In genomic region chr9:69427286-69427685, GRCh38 we compare ENCODE assay signal across 22 cellular contexts.
"Had no signal": no experiment of that assay in that cellular context is flagged by ENCODE, and none has a peak within 500 bp of the region (broad histone marks: within the 10 kb centered on the region; RNA-seq: fewer than 3 reads in every experiment).

No MANE protein-coding gene starts in this region.

- H3K27me3 ChIP-seq: body of pancreas, heart right ventricle, stomach, tibial artery, uterus had no signal

- ATAC-seq: activated CD8-positive, alpha-beta T cell treated with anti-CD3 and anti-CD28 coated beads for 36 hours; activated T-helper 17 cell treated with anti-CD3 and anti-CD28 coated beads, Interleukin-2, amount 50 U/mL, for 72 hours; body of pancreas; heart right ventricle; left cardiac atrium; lower lobe of right lung; right cardiac atrium; stimulated activated effector memory CD8-positive, alpha-beta T cell treated with anti-CD3 and anti-CD28 coated beads, Interleukin-12 subunit alpha, Interleukin-12 subunit beta, amount 100 ng/mL, for 72 hours had no signal

- H3K27ac ChIP-seq: body of pancreas, heart right ventricle, lower lobe of right lung, prostate gland, stomach, tibial artery, uterus had no signal

- H3K4me3 ChIP-seq: body of pancreas, heart right ventricle, lower lobe of right lung, prostate gland, stomach, tibial artery, uterus had no signal

- H3K9me3 ChIP-seq: body of pancreas, lower lobe of right lung, prostate gland, stomach, tibial artery, uterus had no signal

- DNase-seq: activated CD4-positive, alpha-beta T cell treated with anti-CD3 and anti-CD28 coated beads, Interleukin-2, amount 10 ng/mL, durations not matched to agents 24 days and 14 days; activated CD8-positive, alpha-beta T cell treated with anti-CD3 and anti-CD28 coated beads for 36 hours; activated naive CD4-positive, alpha-beta T cell; activated naive CD8-positive, alpha-beta T cell treated with anti-CD3 and anti-CD28 coated beads for 36 hours; activated T-cell treated with anti-CD3 and anti-CD28 coated beads, Interleukin-2, amount 50 U/mL, for 1 hour; amniotic stem cell; body of pancreas; endodermal cell; heart right ventricle; immature natural killer cell; left cardiac atrium; lower lobe of right lung; right cardiac atrium; small intestine; stimulated activated CD4-positive, alpha-beta T cell treated with anti-CD3 and anti-CD28 coated beads, Interleukin-4, amount 100 ng/mL, for 1 hour; stomach; T1000; tibial artery; uterus had no signal

- H3K4me1 ChIP-seq: body of pancreas, heart right ventricle, lower lobe of right lung, prostate gland, stomach, tibial artery, uterus had no signal

- H3K36me3 ChIP-seq: heart right ventricle, lower lobe of right lung, prostate gland, uterus had no signal
